8 cellular contexts compared by ENCODE assay signal in the genomic region with DNA sequence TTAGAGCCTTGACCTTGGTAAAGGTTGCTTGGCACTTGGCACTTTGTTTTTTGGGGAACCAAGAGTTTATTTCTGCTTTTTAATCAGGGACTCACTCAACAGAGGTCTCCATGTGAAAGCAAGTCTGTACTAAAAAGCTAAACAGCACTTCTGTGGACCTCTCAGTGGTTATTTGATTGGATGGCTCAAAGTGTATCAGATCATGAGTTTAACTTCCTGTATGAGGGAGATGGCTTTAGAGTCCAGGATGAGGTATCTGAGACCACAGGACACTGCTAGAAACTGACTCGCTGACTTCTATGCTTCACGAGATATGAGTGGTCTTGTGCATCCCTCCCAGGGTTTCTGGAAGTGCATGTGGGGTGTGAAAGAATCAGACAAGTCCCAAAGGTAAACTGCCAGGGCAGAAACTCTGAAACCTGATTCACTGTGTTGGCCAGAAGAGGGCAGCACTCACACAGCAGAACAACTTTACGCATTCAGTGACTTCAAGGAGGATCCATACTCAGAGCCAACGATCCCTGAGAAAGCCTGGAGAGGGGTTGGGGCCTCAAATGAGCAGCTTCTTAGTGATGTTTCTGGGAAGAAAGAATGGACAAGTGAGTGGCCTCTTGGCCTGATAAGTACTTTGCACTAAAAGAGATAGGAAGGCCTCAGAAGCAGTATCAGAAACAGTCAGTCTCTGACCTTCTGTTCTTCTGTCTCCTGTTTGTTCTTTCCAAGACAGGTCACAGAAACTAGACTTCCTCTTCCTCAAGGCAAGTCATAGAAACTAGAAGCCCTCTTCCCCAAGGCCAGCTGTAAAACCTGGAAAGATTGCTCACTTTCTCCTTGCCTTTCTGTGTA.
DNase-seq lines count a peak whose midpoint lies in the region; ATAC-seq and TF ChIP-seq lines count a peak whose summit lies in the region.

No MANE protein-coding gene starts in this region.

- no peaks in the 10 kb centered on the region for H3K4me1 ChIP-seq in OCI-LY1 (ENCODE audit: insufficient read depth, low read length, severe bottlenecking)

- H4K20me1 ChIP-seq in OCI-LY1 (ENCODE audit: insufficient read depth, low read length): no peaks in the 10 kb centered on the region
- no peaks in the 10 kb centered on the region for H4K20me1 ChIP-seq in neural cell (ENCODE audit: insufficient read depth)

- H3K79me2 ChIP-seq in OCI-LY1 (ENCODE audit: insufficient read depth, low read length) (no peaks in the 10 kb centered on the region), neural cell (replicated peaks; ENCODE audit: insufficient read depth, low read length) (no peaks in the 10 kb centered on the region)

- DNase-seq in AG20443 (ENCODE audit: low spot score) (peak; percentile 80), fibroblast of mammary gland (ENCODE audit: low read depth) (peak; percentile 70), stromal cell of bone marrow (ENCODE audit: low read depth) (peak; percentile 57)
- peak; percentile 26 for DNase-seq in activated T-cell treated with anti-CD3 and anti-CD28 coated beads, Interleukin-2, amount 50 U/mL, for 4 hours

- H3K4me3 ChIP-seq in OCI-LY1 (ENCODE audit: low read depth, low read length, poor library complexity, severe bottlenecking) (no peak overlapping the region), fibroblast of mammary gland (ENCODE audit: control insufficient read depth, low read depth, low read length) (no peak overlapping the region), neural cell (ENCODE audit: low read length) (no peak overlapping the region)

- no peaks in the 10 kb centered on the region for H3K9me2 ChIP-seq in OCI-LY1 (ENCODE audit: low read depth, low read length)
- no peaks in the 10 kb centered on the region for H3K9me2 ChIP-seq in neural cell (ENCODE audit: insufficient read depth, low read length)

- H3K4me3 Mint-ChIP-seq in activated T-cell treated with anti-CD3 and anti-CD28 coated beads, Interleukin-2, amount 50 U/mL, for 4 hours: no peak overlapping the region

- H3K9me3 ChIP-seq in OCI-LY1 (ENCODE audit: low read length) (no peaks in the 10 kb centered on the region), neural cell (ENCODE audit: low read length) (no peaks in the 10 kb centered on the region)

- ATAC-seq in GM18517 (IDR thresholded peaks at IDR 0.05; ENCODE audit: unreplicated experiment) (peak; percentile 77), HG03432 (IDR thresholded peaks at IDR 0.05; ENCODE audit: unreplicated experiment) (peak; percentile 68)
- peak; percentile 64 to 77 for ATAC-seq in activated T-cell treated with anti-CD3 and anti-CD28 coated beads, Interleukin-2, amount 50 U/mL, for 4 hours

- no peaks in the 10 kb centered on the region for H3K9me3 Mint-ChIP-seq in activated T-cell treated with anti-CD3 and anti-CD28 coated beads, Interleukin-2, amount 50 U/mL, for 4 hours

- H3K27me3 ChIP-seq in OCI-LY1 (ENCODE audit: insufficient read depth, low read length) (no peaks in the 10 kb centered on the region), neural cell (ENCODE audit: insufficient read depth, low read depth, low read length) (no peaks in the 10 kb centered on the region)

- H3K27ac ChIP-seq in OCI-LY1 (ENCODE audit: low read depth, low read length, poor library complexity, severe bottlenecking) (no peak overlapping the region), neural cell (ENCODE audit: low read length) (no peak overlapping the region)

- H2AFZ ChIP-seq in OCI-LY1 (ENCODE audit: low read length) (no peak overlapping the region), neural cell (ENCODE audit: low read depth, low read length) (no peak overlapping the region)

- no peak overlapping the region for H3K4me2 ChIP-seq in OCI-LY1 (ENCODE audit: low read length)
- H3K4me2 ChIP-seq in neural cell (ENCODE audit: low read length): no peak overlapping the region

- no peak overlapping the region for H3K9ac ChIP-seq in OCI-LY1 (ENCODE audit: low read length)
- no peak overlapping the region for H3K9ac ChIP-seq in neural cell (ENCODE audit: low read length)

- TF ChIP-seq RAD21 in neural cell (conservative IDR thresholded peaks at IDR 0.05): peak; percentile 85

- peak; percentile 82 for TF ChIP-seq CTCF in OCI-LY1 (IDR thresholded peaks at IDR 0.05; ENCODE audit: low read length)
- TF ChIP-seq CTCF in fibroblast of mammary gland (conservative IDR thresholded peaks at IDR 0.05; ENCODE audit: control insufficient read depth, insufficient read depth, low read depth, low read length): peak; percentile 93
- peak; percentile 84 for TF ChIP-seq CTCF in neural cell (IDR thresholded peaks at IDR 0.05; ENCODE audit: poor library complexity, severe bottlenecking)

- H3K27me3 Mint-ChIP-seq in activated T-cell treated with anti-CD3 and anti-CD28 coated beads, Interleukin-2, amount 50 U/mL, for 4 hours (ENCODE audit: low read depth): no peaks in the 10 kb centered on the region

- no peaks in the 10 kb centered on the region for H3F3A ChIP-seq in OCI-LY1 (ENCODE audit: insufficient read depth, low read length)
- no peaks in the 10 kb centered on the region for H3F3A ChIP-seq in neural cell (ENCODE audit: insufficient read depth, low read length, poor library complexity, severe bottlenecking)

- H3K36me3 ChIP-seq in OCI-LY1 (ENCODE audit: insufficient read depth, low read length) (no peaks in the 10 kb centered on the region), neural cell (ENCODE audit: insufficient read depth, low read length) (no peaks in the 10 kb centered on the region)

- H3K4me1 Mint-ChIP-seq in activated T-cell treated with anti-CD3 and anti-CD28 coated beads, Interleukin-2, amount 50 U/mL, for 4 hours (ENCODE audit: low read depth): no peaks in the 10 kb centered on the region

- no peaks in the 10 kb centered on the region for H3K36me3 Mint-ChIP-seq in activated T-cell treated with anti-CD3 and anti-CD28 coated beads, Interleukin-2, amount 50 U/mL, for 4 hours (ENCODE audit: insufficient read depth)

- TF ChIP-seq EP300 in neural cell (conservative IDR thresholded peaks at IDR 0.05; ENCODE audit: poor library complexity, severe bottlenecking): no peak

TF ChIP-seq in neural cell, 6 proteins besides CTCF, POLR2A, EP300 and RAD21:
- no peak for TF ChIP-seq TAF1 (IDR thresholded peaks at IDR 0.05; ENCODE audit: low read depth)
- TF ChIP-seq MXI1 (conservative IDR thresholded peaks at IDR 0.05; ENCODE audit: poor library complexity, severe bottlenecking): no peak
- TF ChIP-seq SMC3 (conservative IDR thresholded peaks at IDR 0.05; ENCODE audit: poor library complexity): peak; percentile 86

Comparison
In these comparisons a context has a peak if more than half of its experiments do, and no peak if none do; other contexts are left out.
1. DNase-seq: peak in every context shown above with its lines; median percentile 80 in AG20443; 70 in fibroblast of mammary gland; 57 in stromal cell of bone marrow; 26 in activated T-cell treated with anti-CD3 and anti-CD28 coated beads, Interleukin-2, amount 50 U/mL, for 4 hours.